ENCODE assay signal across 15 cellular contexts in genomic region chr9:71761938-71762353, GRCh38. TPM values are rescaled to one million over a fixed set of nuclear protein-coding genes. Genes with fewer than 3 reads are reported as not detected.
DNase-seq lines count a peak whose midpoint lies in the region; ATAC-seq and TF ChIP-seq lines count a peak whose summit lies in the region.
"Had no signal": no experiment of that assay in that cellular context is flagged by ENCODE, and none has a peak within 500 bp of the region (broad histone marks: within the 10 kb centered on the region; RNA-seq: fewer than 3 reads in every experiment).

No MANE protein-coding gene starts in this region.

- H3K9me3 Mint-ChIP-seq in activated CD4-positive, alpha-beta T cell treated with anti-CD3 and anti-CD28 coated beads, Interleukin-2, amount 10 ng/mL, durations not matched to agents 24 days and 14 days: no peaks in the 10 kb centered on the region
- no peaks in the 10 kb centered on the region for H3K9me3 Mint-ChIP-seq in chondrocyte (ENCODE audit: low read depth)
- H3K9me3 Mint-ChIP-seq: T-helper 1 cell treated with Interleukin-12 subunit alpha and Interleukin-12 subunit beta and Interleukin-4 antibody, amounts not matched to agents 30 μg/mL and 1 μg/mL, for 36 hours had no signal

- H3K9me2 ChIP-seq in Karpas-422 (replicated peaks; ENCODE audit: insufficient read depth, low read length): no peaks in the 10 kb centered on the region

- peaks cover 71% of the 10 kb centered on the region for H3K4me1 Mint-ChIP-seq in activated CD4-positive, alpha-beta T cell treated with anti-CD3 and anti-CD28 coated beads, Interleukin-2, amount 10 ng/mL, durations not matched to agents 24 days and 14 days
- H3K4me1 Mint-ChIP-seq in chondrocyte (ENCODE audit: low read depth): peaks cover 80% of the 10 kb centered on the region

- TF ChIP-seq CTCF in chondrocyte (IDR thresholded peaks at IDR 0.05) (no peak), osteoblast (IDR thresholded peaks at IDR 0.05; ENCODE audit: extremely low read depth, low read depth, low read length) (no peak)

- H3K4me3 Mint-ChIP-seq in activated CD4-positive, alpha-beta T cell treated with anti-CD3 and anti-CD28 coated beads, Interleukin-2, amount 10 ng/mL, durations not matched to agents 24 days and 14 days: no peak overlapping the region
- H3K4me3 Mint-ChIP-seq in chondrocyte (ENCODE audit: unreplicated experiment): no peak overlapping the region
- H3K4me3 Mint-ChIP-seq: T-helper 1 cell treated with Interleukin-12 subunit alpha and Interleukin-12 subunit beta and Interleukin-4 antibody, amounts not matched to agents 30 μg/mL and 1 μg/mL, for 36 hours had no signal

- H3K4me2 ChIP-seq in osteoblast (ENCODE audit: insufficient read depth, low read length): no peak overlapping the region
- no peak overlapping the region for H3K4me2 ChIP-seq in Karpas-422 (ENCODE audit: low read depth, low read length, poor library complexity, severe bottlenecking)

- intact Hi-C loops in activated CD4-positive, alpha-beta T cell treated with anti-CD3 and anti-CD28 coated beads, Interleukin-2, amount 10 ng/mL, durations not matched to agents 24 days and 14 days (cut with micrococcal nuclease): loop anchor here (10.0 kb wide), 2 partner anchors 47 to 1393 kb away; partner anchors contain the start of gene ANXA1

- peaks cover 50% of the 10 kb centered on the region for H3K4me1 ChIP-seq in osteoblast (ENCODE audit: insufficient read depth, low read length)
- no peaks in the 10 kb centered on the region for H3K4me1 ChIP-seq in Karpas-422 (ENCODE audit: low read length)

- no peaks in the 10 kb centered on the region for H3K36me3 ChIP-seq in osteoblast (ENCODE audit: insufficient read depth, low read length)
- no peaks in the 10 kb centered on the region for H3K36me3 ChIP-seq in Karpas-422 (ENCODE audit: insufficient read depth, low read length)
- H3K36me3 ChIP-seq: left ventricle myocardium inferior had no signal

- ATAC-seq in HG03378 (IDR thresholded peaks at IDR 0.05; ENCODE audit: unreplicated experiment) (no peak), GM21737 (IDR thresholded peaks at IDR 0.05; ENCODE audit: unreplicated experiment) (no peak)

- H4K20me1 ChIP-seq in osteoblast (ENCODE audit: insufficient read depth, low read length) (peaks cover 39% of the 10 kb centered on the region), Karpas-422 (ENCODE audit: insufficient read depth, low read depth, low read length) (no peaks in the 10 kb centered on the region)

- H3K27me3 Mint-ChIP-seq in activated CD4-positive, alpha-beta T cell treated with anti-CD3 and anti-CD28 coated beads, Interleukin-2, amount 10 ng/mL, durations not matched to agents 24 days and 14 days: no peaks in the 10 kb centered on the region
- no peaks in the 10 kb centered on the region for H3K27me3 Mint-ChIP-seq in chondrocyte (ENCODE audit: low read depth)

- peak overlapping the region; percentile 42 for H3K27ac Mint-ChIP-seq in activated CD4-positive, alpha-beta T cell treated with anti-CD3 and anti-CD28 coated beads, Interleukin-2, amount 10 ng/mL, durations not matched to agents 24 days and 14 days
- H3K27ac Mint-ChIP-seq in chondrocyte (ENCODE audit: unreplicated experiment): peak overlapping the region; percentile 30
- H3K27ac Mint-ChIP-seq: T-helper 1 cell treated with Interleukin-12 subunit alpha and Interleukin-12 subunit beta and Interleukin-4 antibody, amounts not matched to agents 30 μg/mL and 1 μg/mL, for 36 hours had no signal

- no peak overlapping the region for H2AFZ ChIP-seq in osteoblast (ENCODE audit: low read length)
- no peak overlapping the region for H2AFZ ChIP-seq in Karpas-422 (ENCODE audit: low read length)

- H3K9me3 ChIP-seq in osteoblast (ENCODE audit: low read depth, low read length) (no peaks in the 10 kb centered on the region), Karpas-422 (ENCODE audit: low read length) (no peaks in the 10 kb centered on the region)
- H3K9me3 ChIP-seq: left ventricle myocardium inferior had no signal

- no peaks in the 10 kb centered on the region for H3K27me3 ChIP-seq in osteoblast (ENCODE audit: insufficient read depth, low read length)
- no peaks in the 10 kb centered on the region for H3K27me3 ChIP-seq in Karpas-422 (ENCODE audit: low read length)

- DNase-seq in activated CD4-positive, alpha-beta T cell treated with anti-CD3 and anti-CD28 coated beads, Interleukin-2, amount 10 ng/mL, durations not matched to agents 24 days and 14 days: no peak
- DNase-seq in activated CD4-positive, alpha-beta T cell treated with anti-CD3 and anti-CD28 coated beads, Interleukin-2, amount 50 U/mL, for 4 hours: no peak
- DNase-seq in NCI-H128 (lab: John Stamatoyannopoulos, UW; ENCODE audit: unreplicated experiment): peak; percentile 40
- no peak for DNase-seq in chondrocyte (ENCODE audit: low spot score)
- DNase-seq in osteoblast (ENCODE audit: insufficient read length, low spot score, missing footprints): no peak
- DNase-seq in Karpas-422: no peak
- DNase-seq: aorta; effector CD8-positive, alpha-beta T cell; left ventricle myocardium inferior; NCI-H2171; occipital lobe; stimulated activated CD4-positive, alpha-beta T cell treated with anti-CD3 and anti-CD28 coated beads, Interleukin-12 subunit alpha, Interleukin-12 subunit beta, amount 100 ng/mL, for 4 hours had no signal

- H3K79me2 ChIP-seq in osteoblast (ENCODE audit: insufficient read depth, low read length) (peaks cover 90% of the 10 kb centered on the region), Karpas-422 (ENCODE audit: low read length) (no peaks in the 10 kb centered on the region)

- no peak overlapping the region for H3K9ac ChIP-seq in Karpas-422 (ENCODE audit: low read length)

- peaks cover 23% of the 10 kb centered on the region for H3K36me3 Mint-ChIP-seq in activated CD4-positive, alpha-beta T cell treated with anti-CD3 and anti-CD28 coated beads, Interleukin-2, amount 10 ng/mL, durations not matched to agents 24 days and 14 days (ENCODE audit: low read depth)
- no peaks in the 10 kb centered on the region for H3K36me3 Mint-ChIP-seq in chondrocyte (ENCODE audit: low read depth)

- peak overlapping the region; percentile 88 for H3K27ac ChIP-seq in osteoblast (ENCODE audit: low read depth, low read length)
- H3K27ac ChIP-seq in Karpas-422 (ENCODE audit: low read length): no peak overlapping the region
- H3K27ac ChIP-seq: left ventricle myocardium inferior had no signal

- H3K4me3 ChIP-seq in osteoblast (ENCODE audit: insufficient read depth, low read length): no peak overlapping the region
- no peak overlapping the region for H3K4me3 ChIP-seq in Karpas-422 (ENCODE audit: low read length)
- H3K4me3 ChIP-seq: left ventricle myocardium inferior had no signal

RNA-seq across cellular contexts. Expression of gene CEMIP2, which starts 6.4 kb away (rescaled TPM):
- 47.7 and 55.1 TPM in 2 replicates for total RNA-seq in activated CD4-positive, alpha-beta T cell treated with anti-CD3 and anti-CD28 coated beads, Interleukin-2, amount 10 ng/mL, durations not matched to agents 24 days and 14 days
- total RNA-seq in chondrocyte (23.3 to 24.4 TPM (median 23.7 TPM) in 3 replicates), osteoblast (56.9 and 66.2 TPM in 2 replicates)
- total RNA-seq in Karpas-422 (2014; rRNA removed; shearing (Covaris generic); ENCODE audit: low replicate concordance): 0.07 and 0.61 TPM in 2 replicates

Comparison
In these comparisons a context has a peak if more than half of its experiments do, and no peak if none do; other contexts are left out.
1. RNA of gene CEMIP2, which starts 6.4 kb away (total RNA-seq): 56.9 to 66.2 TPM in osteoblast, 47.7 to 55.1 TPM in activated CD4-positive, alpha-beta T cell treated with anti-CD3 and anti-CD28 coated beads, Interleukin-2, amount 10 ng/mL, durations not matched to agents 24 days and 14 days and 23.3 to 24.4 TPM in chondrocyte; 0.07 to 0.61 TPM in Karpas-422; every median in the first group is over 10 times any median in the second.